ENCODE assay signal across 2 cellular contexts in genomic region chr20:50792708-50793574, GRCh38.
TF ChIP-seq lines count a peak whose summit lies in the region.

No MANE protein-coding gene starts in this region.

TF ChIP-seq in IMR-90, 13 proteins besides CTCF, POLR2A, EP300 and RAD21:
- TF ChIP-seq NFE2L2 (IDR thresholded peaks at IDR 0.05; ENCODE audit: low read depth, low read length) (no peak), RFX5 (IDR thresholded peaks at IDR 0.05; ENCODE audit: low read depth, low read length) (no peak), FOS (IDR thresholded peaks at IDR 0.05; ENCODE audit: low read depth, low read length) (no peak), SMC3 (IDR thresholded peaks at IDR 0.05; ENCODE audit: low read depth, low read length) (no peak), RCOR1 (IDR thresholded peaks at IDR 0.05; ENCODE audit: insufficient replicate concordance, low read length) (no peak), CEBPB (IDR thresholded peaks at IDR 0.05; ENCODE audit: low read depth, low read length) (no peak), MXI1 (IDR thresholded peaks at IDR 0.05; ENCODE audit: borderline replicate concordance, low read depth, low read length) (no peak), BHLHE40 (IDR thresholded peaks at IDR 0.05; ENCODE audit: low read depth, low read length) (no peak), CHD1 (IDR thresholded peaks at IDR 0.05; ENCODE audit: low read depth, low read length) (no peak), MAFK (IDR thresholded peaks at IDR 0.05; ENCODE audit: low read depth, low read length) (no peak), USF2 (IDR thresholded peaks at IDR 0.05; ENCODE audit: low read depth, low read length) (no peak), MAZ (IDR thresholded peaks at IDR 0.05; ENCODE audit: borderline replicate concordance, low read depth, low read length) (no peak), ELK1 (IDR thresholded peaks at IDR 0.05; ENCODE audit: borderline replicate concordance, low read depth, low read length) (no peak)
TF ChIP-seq in IMR-90: peak in this region for 0.

TF ChIP-seq in H1, 55 proteins besides CTCF, POLR2A, EP300 and RAD21:
- no peak for TF ChIP-seq NANOG (IDR thresholded peaks at IDR 0.05; ENCODE audit: insufficient read depth, low read depth, low read length, poor library complexity, severe bottlenecking)
- TF ChIP-seq MAFK (IDR thresholded peaks at IDR 0.05; ENCODE audit: low read depth, low read length), result no peak
- no peak for TF ChIP-seq HDAC2 (IDR thresholded peaks at IDR 0.05; ENCODE audit: borderline replicate concordance in 1 of 2, low read depth in 2 of 2, low read length in 2 of 2)
- TF ChIP-seq YY1 (IDR thresholded peaks at IDR 0.05; ENCODE audit: low read depth, low read length), result no peak
- TF ChIP-seq BCL11A (IDR thresholded peaks at IDR 0.05; ENCODE audit: low read depth in 2 of 2, low read length in 2 of 2), result no peak
- no peak for TF ChIP-seq SIRT6 (IDR thresholded peaks at IDR 0.05; ENCODE audit: low read length)
- no peak for TF ChIP-seq RNF2 (IDR thresholded peaks at IDR 0.05; ENCODE audit: borderline replicate concordance, low read depth, low read length, missing control alignments, poor library complexity, severe bottlenecking)
- TF ChIP-seq SAP30 (IDR thresholded peaks at IDR 0.05; ENCODE audit: insufficient read depth, insufficient replicate concordance, low read length), result no peak
- no peak for TF ChIP-seq GABPA (IDR thresholded peaks at IDR 0.05; ENCODE audit: borderline replicate concordance, insufficient read depth, low read length)
- TF ChIP-seq CREB1 (IDR thresholded peaks at IDR 0.05), result no peak
TF ChIP-seq in H1: peak in this region for 0.
